11 cellular contexts compared by ENCODE assay signal in the genomic region with DNA sequence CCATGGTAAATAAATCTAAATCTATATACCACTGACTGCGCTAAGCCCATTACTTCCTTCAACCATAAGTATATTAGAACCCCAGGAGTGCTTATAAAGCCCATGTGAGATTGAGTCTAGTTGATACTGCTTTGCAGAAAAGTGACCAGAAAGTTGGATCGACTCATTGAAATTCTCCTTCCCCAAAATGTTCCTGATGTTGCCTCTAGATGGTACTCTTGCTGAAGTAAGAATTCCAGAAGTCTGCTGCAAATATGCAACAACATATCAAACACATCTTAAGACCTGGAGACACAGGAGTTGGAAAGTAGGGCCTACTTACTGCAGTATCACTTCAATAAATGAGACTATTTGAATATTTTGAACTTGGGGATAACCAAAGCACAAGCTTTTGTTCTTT.
DNase-seq lines count a peak whose midpoint lies in the region; ATAC-seq and TF ChIP-seq lines count a peak whose summit lies in the region.
"Had no signal": no experiment of that assay in that cellular context is flagged by ENCODE, and none has a peak within 500 bp of the region (broad histone marks: within the 10 kb centered on the region; RNA-seq: fewer than 3 reads in every experiment).

No MANE protein-coding gene starts in this region.

- H3K36me3 ChIP-seq in breast epithelium (no peaks in the 10 kb centered on the region), transverse colon (no peaks in the 10 kb centered on the region), uterus (no peaks in the 10 kb centered on the region)
- H3K36me3 ChIP-seq: BLaER1 treated with 17β-estradiol and CSF1 and Interleukin-3, amounts not matched to agents 10 nM and 100 nM had no signal

- TF ChIP-seq POLR2A in breast epithelium (IDR thresholded peaks at IDR 0.05): no peak
- no peak for TF ChIP-seq POLR2A in transverse colon (IDR thresholded peaks at IDR 0.05)
- TF ChIP-seq POLR2A in uterus (IDR thresholded peaks at IDR 0.05): no peak

- H3K9me3 ChIP-seq in breast epithelium: peaks cover 0 to 7% of the 10 kb centered on the region in 2 donors
- no peaks in the 10 kb centered on the region for H3K9me3 ChIP-seq in transverse colon
- H3K9me3 ChIP-seq in uterus: no peaks in the 10 kb centered on the region

- no TSS peak for BruUV-seq in MCF 10A (replicated peaks; lab: Mats Ljungman, UMichigan)

- no peaks in the 10 kb centered on the region for H3K4me1 Mint-ChIP-seq in MCF 10A (ENCODE audit: insufficient read depth, unreplicated experiment)
- no peaks in the 10 kb centered on the region for H3K4me1 Mint-ChIP-seq in stimulated activated effector memory CD8-positive, alpha-beta T cell treated with anti-CD3 and anti-CD28 coated beads, Interleukin-12 subunit alpha, Interleukin-12 subunit beta, amount 100 ng/mL, for 72 hours

- H3K27me3 Mint-ChIP-seq in MCF 10A (ENCODE audit: insufficient read depth, unreplicated experiment): no peaks in the 10 kb centered on the region

- intact Hi-C loops in MCF 10A (cut with micrococcal nuclease) (loop anchor here (1.0 to 2.0 kb wide), 4 partner anchors 132 to 435 kb away; no protein-coding TSS in a partner anchor), breast epithelium (cut with DNase I; ENCODE audit: low total_unique reads) (no loop called here), transverse colon (cut with DNase I; ENCODE audit: low total_unique reads) (no loop called here), uterus (cut with DNase I; ENCODE audit: low total_unique reads) (no loop called here)

- H3K36me3 Mint-ChIP-seq in MCF 10A (ENCODE audit: insufficient read depth, unreplicated experiment): no peaks in the 10 kb centered on the region
- H3K36me3 Mint-ChIP-seq in stimulated activated effector memory CD8-positive, alpha-beta T cell treated with anti-CD3 and anti-CD28 coated beads, Interleukin-12 subunit alpha, Interleukin-12 subunit beta, amount 100 ng/mL, for 72 hours: no peaks in the 10 kb centered on the region

- H3K9me3 Mint-ChIP-seq in MCF 10A (ENCODE audit: unreplicated experiment): peaks cover 15% of the 10 kb centered on the region
- H3K9me3 Mint-ChIP-seq in stimulated activated effector memory CD8-positive, alpha-beta T cell treated with anti-CD3 and anti-CD28 coated beads, Interleukin-12 subunit alpha, Interleukin-12 subunit beta, amount 100 ng/mL, for 72 hours: peaks cover 23% of the 10 kb centered on the region

- no peak for TF ChIP-seq EP300 in transverse colon (IDR thresholded peaks at IDR 0.05; ENCODE audit: low read depth)

- H3K4me3 ChIP-seq in breast epithelium (no peak overlapping the region), foreskin fibroblast (ENCODE audit: low read depth in 1 of 2, low read length in 2 of 2) (no peak overlapping the region), transverse colon (no peak overlapping the region), uterus (no peak overlapping the region)
- H3K4me3 ChIP-seq: BLaER1 treated with 17β-estradiol and CSF1 and Interleukin-3, amounts not matched to agents 10 nM and 100 nM had no signal

- H3K4me1 ChIP-seq in breast epithelium (no peaks in the 10 kb centered on the region), transverse colon (no peaks in the 10 kb centered on the region), uterus (no peaks in the 10 kb centered on the region)
- H3K4me1 ChIP-seq: BLaER1 treated with 17β-estradiol and CSF1 and Interleukin-3, amounts not matched to agents 10 nM and 100 nM had no signal

- H3K27me3 ChIP-seq in breast epithelium (no peaks in the 10 kb centered on the region), transverse colon (no peaks in the 10 kb centered on the region), uterus (no peaks in the 10 kb centered on the region)
- H3K27me3 ChIP-seq: BLaER1 treated with 17β-estradiol and CSF1 and Interleukin-3, amounts not matched to agents 10 nM and 100 nM had no signal

- CTCF ChIA-PET in MCF 10A (lab: Yijun Ruan, JAX): interaction anchor here (0.6 to 5.6 kb wide), 45 partner anchors 10 to 1697 kb away, joined by 3 to 123 read pairs (median 4); no protein-coding TSS in a partner anchor

- H3K4me3 Mint-ChIP-seq in MCF 10A (ENCODE audit: unreplicated experiment): no peak overlapping the region
- H3K4me3 Mint-ChIP-seq in stimulated activated effector memory CD8-positive, alpha-beta T cell treated with anti-CD3 and anti-CD28 coated beads, Interleukin-12 subunit alpha, Interleukin-12 subunit beta, amount 100 ng/mL, for 72 hours: no peak overlapping the region

- DNase-seq in MCF 10A (ENCODE audit: unreplicated experiment): peak; percentile 53
- no peak for DNase-seq in breast epithelium (ENCODE audit: low spot score in 2 of 2)
- peak; percentile 23 for DNase-seq in SK-N-DZ (ENCODE audit: low spot score)
- peak in 1 of 2 donors; percentile 54 for DNase-seq in foreskin fibroblast
- DNase-seq in transverse colon: no peak
- no peak for DNase-seq in activated CD4-positive, alpha-beta T cell treated with anti-CD3 and anti-CD28 coated beads for 1 hour
- DNase-seq in uterus: no peak
- DNase-seq in stimulated activated effector memory CD8-positive, alpha-beta T cell treated with anti-CD3 and anti-CD28 coated beads, Interleukin-12 subunit alpha, Interleukin-12 subunit beta, amount 100 ng/mL, for 72 hours (ENCODE audit: low spot score in 2 of 2): no peak
- DNase-seq: SHP77 treated with DMSO at 0.1 percent for 48 hours had no signal

- 75% methylated on average over 2 of the region's 2 CpGs for WGBS in transverse colon (ENCODE audit: low coverage in 1 of 2), 2 donors

- H3K27ac Mint-ChIP-seq in MCF 10A (ENCODE audit: low read depth, unreplicated experiment): no peak overlapping the region
- no peak overlapping the region for H3K27ac Mint-ChIP-seq in stimulated activated effector memory CD8-positive, alpha-beta T cell treated with anti-CD3 and anti-CD28 coated beads, Interleukin-12 subunit alpha, Interleukin-12 subunit beta, amount 100 ng/mL, for 72 hours

- peak; percentile 42 for TF ChIP-seq CTCF in MCF 10A (IDR thresholded peaks at IDR 0.05; ENCODE audit: unreplicated experiment)
- no peak for TF ChIP-seq CTCF in breast epithelium (IDR thresholded peaks at IDR 0.05)
- peak; percentile 49 for TF ChIP-seq CTCF in foreskin fibroblast (IDR thresholded peaks at IDR 0.05; ENCODE audit: low read depth, low read length)
- TF ChIP-seq CTCF in transverse colon (IDR thresholded peaks at IDR 0.05): peak in 4 of 5 experiments; percentile 19 to 30 (median 24)
- no peak for TF ChIP-seq CTCF in uterus (IDR thresholded peaks at IDR 0.05)

- ATAC-seq in stimulated activated effector memory CD8-positive, alpha-beta T cell treated with anti-CD3 and anti-CD28 coated beads, Interleukin-12 subunit alpha, Interleukin-12 subunit beta, amount 100 ng/mL, for 72 hours: no peak

- H3K27ac ChIP-seq in breast epithelium (no peak overlapping the region), transverse colon (no peak overlapping the region), uterus (no peak overlapping the region)
- H3K27ac ChIP-seq: BLaER1 treated with 17β-estradiol and CSF1 and Interleukin-3, amounts not matched to agents 10 nM and 100 nM; epithelial cell of prostate had no signal

- POLR2A ChIA-PET in MCF 10A (lab: Yijun Ruan, JAX): interaction anchor here (2.2 kb wide), 1 partner anchor 132 kb away, joined by 7 read pairs; no protein-coding TSS in a partner anchor

- in situ Hi-C loops in transverse colon (cut with MboI; ENCODE audit: low pct_ligation_motif_present in 1 of 4, low pct_unique_long_range_greater_than_20kb in 1 of 4, low sequenced_read_pairs in 3 of 4): no loop called here

Comparison
In these comparisons a context has a peak if more than half of its experiments do, and no peak if none do; other contexts are left out.
1. DNase-seq: peak in MCF 10A (single experiment) and SK-N-DZ (single experiment); none in breast epithelium (0 of 2), transverse colon (single experiment), activated CD4-positive, alpha-beta T cell treated with anti-CD3 and anti-CD28 coated beads for 1 hour (single experiment), uterus (0 of 2) and stimulated activated effector memory CD8-positive, alpha-beta T cell treated with anti-CD3 and anti-CD28 coated beads, Interleukin-12 subunit alpha, Interleukin-12 subunit beta, amount 100 ng/mL, for 72 hours (0 of 2).
2. CTCF ChIP-seq: peak in MCF 10A (single experiment), foreskin fibroblast (single experiment) and transverse colon (4 of 5); none in breast epithelium (0 of 3) and uterus (0 of 4).